15 cellular contexts compared by ENCODE assay signal in the genomic region with DNA sequence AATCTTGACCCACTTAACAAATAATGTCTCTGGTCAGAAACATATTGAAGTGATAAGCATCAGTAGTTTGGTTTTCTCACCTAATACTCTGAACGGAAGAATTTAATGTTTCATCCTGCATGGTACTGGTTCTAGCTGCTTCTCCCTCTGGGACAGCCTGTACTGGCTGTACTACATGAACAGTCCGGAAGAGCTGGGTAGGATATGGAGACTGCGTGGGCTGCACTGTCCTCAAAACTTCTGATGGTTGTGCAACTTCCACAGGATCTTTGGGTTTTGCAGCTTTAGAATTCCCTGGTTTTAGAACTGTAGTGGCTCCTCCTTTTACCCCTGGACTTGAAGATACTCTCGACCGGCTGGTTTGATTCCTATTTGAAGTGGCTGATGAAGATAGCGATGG.
DNase-seq lines count a peak whose midpoint lies in the region; ATAC-seq and TF ChIP-seq lines count a peak whose summit lies in the region.
"Had no signal": no experiment of that assay in that cellular context is flagged by ENCODE, and none has a peak within 500 bp of the region (broad histone marks: within the 10 kb centered on the region; RNA-seq: fewer than 3 reads in every experiment).

No MANE protein-coding gene starts in this region.

- POLR2A ChIA-PET in CD4-positive, alpha-beta memory T cell (lab: Charles Lee; ENCODE audit: partially characterized antibody), result interaction anchor here (0.9 kb wide), 1 partner anchor 19 kb away, joined by 3 read pairs; no protein-coding TSS in a partner anchor
- POLR2A ChIA-PET in OCI-LY7 (lab: Charles Lee), result interaction anchor here (1.2 to 1.3 kb wide), 2 partner anchors 114 to 148 kb away, joined by 3 read pairs; no protein-coding TSS in a partner anchor

- peaks cover 51 to 84% of the 10 kb centered on the region in 2 donors for H3K36me3 Mint-ChIP-seq in CD4-positive, alpha-beta memory T cell
- peaks cover 88% of the 10 kb centered on the region for H3K36me3 Mint-ChIP-seq in central memory CD8-positive, alpha-beta T cell (ENCODE audit: insufficient read depth)
- peaks cover 27% of the 10 kb centered on the region for H3K36me3 Mint-ChIP-seq in memory B cell

- peaks cover 26 to 53% (median 37%) of the 10 kb centered on the region in 4 donors for H3K4me1 Mint-ChIP-seq in CD4-positive, alpha-beta memory T cell
- peaks cover 42% of the 10 kb centered on the region for H3K4me1 Mint-ChIP-seq in central memory CD8-positive, alpha-beta T cell
- peaks cover 2% of the 10 kb centered on the region for H3K4me1 Mint-ChIP-seq in memory B cell

- H3K4me3 ChIP-seq in ACC112 (ENCODE audit: low read depth, low read length) (peak overlapping the region; percentile 10; the same call in 1 of the 2 replicates), OCI-LY7 (ENCODE audit: low read depth, low read length, poor library complexity, severe bottlenecking) (no peak overlapping the region), tibial artery (no peak overlapping the region)
- no peak overlapping the region for H3K4me3 ChIP-seq in CD4-positive, alpha-beta memory T cell (ENCODE audit: low read length in 2 of 2)
- H3K4me3 ChIP-seq: vagina had no signal

- H3K36me3 ChIP-seq in ACC112 (ENCODE audit: insufficient read depth, low read length) (peaks cover 22% of the 10 kb centered on the region; the same call in 1 of the 2 replicates), OCI-LY7 (ENCODE audit: insufficient read depth, low read length) (peaks cover 98% of the 10 kb centered on the region), tibial artery (peaks cover 8 to 61% (median 42%) of the 10 kb centered on the region in 3 donors)
- H3K36me3 ChIP-seq in CD4-positive, alpha-beta memory T cell (ENCODE audit: insufficient read depth, low read length), result peaks cover 49% of the 10 kb centered on the region

- TF ChIP-seq CTCF in OCI-LY7 (conservative IDR thresholded peaks at IDR 0.05; ENCODE audit: low read length) (no peak), tibial artery (IDR thresholded peaks at IDR 0.05) (no peak)

- H3K9me2 ChIP-seq in OCI-LY7 (ENCODE audit: insufficient read depth, low read length), result no peaks in the 10 kb centered on the region

- no peaks in the 10 kb centered on the region for H3K9me3 ChIP-seq in CD4-positive, alpha-beta memory T cell (ENCODE audit: control insufficient read depth in 1 of 2, low read length in 2 of 2)
- H3K9me3 ChIP-seq in OCI-LY7 (ENCODE audit: low read length) (no peaks in the 10 kb centered on the region), tibial artery (no peaks in the 10 kb centered on the region)
- H3K9me3 ChIP-seq: vagina had no signal

- H3K27ac Mint-ChIP-seq in CD4-positive, alpha-beta memory T cell, result peak overlapping the region in 4 of 7 donors; percentile 12 to 57 (median 32)
- H3K27ac Mint-ChIP-seq in central memory CD8-positive, alpha-beta T cell (ENCODE audit: low read depth), result peak overlapping the region; percentile 62
- peak overlapping the region; percentile 67 for H3K27ac Mint-ChIP-seq in memory B cell

- no peak for DNase-seq in CD4-positive, alpha-beta memory T cell
- no peak for DNase-seq in central memory CD8-positive, alpha-beta T cell (ENCODE audit: low spot score in 2 of 2)
- DNase-seq in memory B cell (ENCODE audit: low spot score in 2 of 2) (no peak), COR-L47 (lab: John Stamatoyannopoulos, UW) (no peak), OCI-LY7 (ENCODE audit: low spot score) (no peak), DMS153 (lab: John Stamatoyannopoulos, UW) (no peak), tibial artery (no peak)
- DNase-seq: activated CD4-positive, alpha-beta T cell treated with anti-CD3 and anti-CD28 coated beads, Interleukin-2, amount 50 U/mL, for 1 hour; aorta; left colon; NCI-H2081 had no signal

- H3K27me3 ChIP-seq in ACC112 (ENCODE audit: insufficient read depth, low read length) (no peaks in the 10 kb centered on the region), tibial artery (no peaks in the 10 kb centered on the region)
- no peaks in the 10 kb centered on the region for H3K27me3 ChIP-seq in CD4-positive, alpha-beta memory T cell (ENCODE audit: insufficient read depth, low read length)
- H3K27me3 ChIP-seq: vagina had no signal

- CTCF ChIA-PET in CD4-positive, alpha-beta memory T cell (lab: Charles Lee; ENCODE audit: partially characterized antibody), result no interaction called here
- CTCF ChIA-PET in OCI-LY7 (lab: Charles Lee; ENCODE audit: unreplicated experiment), result no interaction called here

- H3K4me3 Mint-ChIP-seq in CD4-positive, alpha-beta memory T cell, result no peak overlapping the region
- no peak overlapping the region for H3K4me3 Mint-ChIP-seq in central memory CD8-positive, alpha-beta T cell
- no peak overlapping the region for H3K4me3 Mint-ChIP-seq in memory B cell

- intact Hi-C loops in CD4-positive, alpha-beta memory T cell (cut with micrococcal nuclease), result loop anchor here (5.0 kb wide), 1 partner anchor 36 kb away; no protein-coding TSS in a partner anchor
- intact Hi-C loops in OCI-LY7 (cut with micrococcal nuclease; ENCODE audit: unreplicated experiment) (no loop called here), tibial artery (cut with DNase I; ENCODE audit: low total_unique reads) (no loop called here)

- H3K27ac ChIP-seq in ACC112 (ENCODE audit: low read depth, low read length), result peak overlapping the region; percentile 67
- no peak overlapping the region for H3K27ac ChIP-seq in CD4-positive, alpha-beta memory T cell (ENCODE audit: low read depth, low read length)
- H3K27ac ChIP-seq in OCI-LY7 (ENCODE audit: low read depth, low read length, poor library complexity, severe bottlenecking), result no peak overlapping the region
- no peak overlapping the region for H3K27ac ChIP-seq in tibial artery
- H3K27ac ChIP-seq: KMS-11, RWPE1, vagina had no signal

- no peak overlapping the region for H2AFZ ChIP-seq in ACC112 (ENCODE audit: low read length, unreplicated experiment)
- no peak overlapping the region for H2AFZ ChIP-seq in OCI-LY7 (ENCODE audit: low read length)

- peaks cover 19% of the 10 kb centered on the region; the same call in 1 of the 2 replicates for H4K20me1 ChIP-seq in OCI-LY7 (ENCODE audit: insufficient read depth, low read length)

- H3K79me2 ChIP-seq in ACC112 (ENCODE audit: control insufficient read depth, insufficient read depth, low read length, unreplicated experiment) (peaks cover 4% of the 10 kb centered on the region), OCI-LY7 (ENCODE audit: insufficient read depth, low read depth, low read length) (peaks cover 100% of the 10 kb centered on the region)

- H3K9me3 Mint-ChIP-seq in CD4-positive, alpha-beta memory T cell, result no peaks in the 10 kb centered on the region
- no peaks in the 10 kb centered on the region for H3K9me3 Mint-ChIP-seq in central memory CD8-positive, alpha-beta T cell
- H3K9me3 Mint-ChIP-seq in memory B cell, result no peaks in the 10 kb centered on the region

- H3K4me1 ChIP-seq in ACC112 (ENCODE audit: control insufficient read depth, insufficient read depth, low read length, unreplicated experiment) (peaks cover 13% of the 10 kb centered on the region), OCI-LY7 (ENCODE audit: insufficient read depth, low read length, poor library complexity, severe bottlenecking) (peaks cover 32% of the 10 kb centered on the region), tibial artery (peaks cover 0 to 11% (median 2%) of the 10 kb centered on the region in 4 donors)
- H3K4me1 ChIP-seq in CD4-positive, alpha-beta memory T cell (ENCODE audit: insufficient read depth, low read length), result peaks cover 13% of the 10 kb centered on the region
- H3K4me1 ChIP-seq: vagina had no signal

- no peak overlapping the region for H3K4me2 ChIP-seq in OCI-LY7 (ENCODE audit: low read length)
- H3K4me2 ChIP-seq: KMS-11 had no signal

- H3K27me3 Mint-ChIP-seq in CD4-positive, alpha-beta memory T cell, result no peaks in the 10 kb centered on the region
- H3K27me3 Mint-ChIP-seq in central memory CD8-positive, alpha-beta T cell, result no peaks in the 10 kb centered on the region
- no peaks in the 10 kb centered on the region for H3K27me3 Mint-ChIP-seq in memory B cell

- BruUV-seq in OCI-LY7 (replicated peaks; lab: Mats Ljungman, UMichigan), result no TSS peak

- no peak for ATAC-seq in central memory CD8-positive, alpha-beta T cell (replicated peaks; ENCODE audit: extremely low read depth, poor library complexity, severe bottlenecking)
- ATAC-seq in memory B cell (ENCODE audit: low read depth), result no peak
- ATAC-seq: left colon had no signal
